In the genomic region with DNA sequence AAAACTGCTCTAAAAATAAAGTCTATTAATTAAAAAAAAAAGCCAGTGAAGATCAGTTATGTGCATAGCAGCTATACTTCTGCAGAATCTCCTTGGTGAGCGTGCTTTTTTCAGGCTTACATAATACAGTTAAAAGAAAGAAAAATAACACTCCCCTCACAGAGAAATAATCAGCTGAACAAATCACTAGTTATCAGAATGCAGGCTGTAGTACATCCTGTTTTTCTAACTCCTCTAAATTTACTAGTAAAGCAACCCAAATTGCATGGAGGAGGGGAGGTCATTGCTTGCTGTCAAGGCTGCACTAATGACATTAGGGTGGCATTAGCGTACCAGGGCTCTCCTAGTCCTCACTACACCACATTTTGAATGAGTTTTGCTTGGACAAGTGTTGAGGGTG, we compare ENCODE assay signal across 29 cellular contexts.
"Had no signal": no experiment of that assay in that cellular context is flagged by ENCODE, and none has a peak within 500 bp of the region (broad histone marks: within the 10 kb centered on the region; RNA-seq: fewer than 3 reads in every experiment).

No MANE protein-coding gene starts in this region.

- H3K27ac Mint-ChIP-seq: activated B cell treated with CpG ODN at 0.5 μM for 24 hours; activated naive CD8-positive, alpha-beta T cell treated with anti-CD3 and anti-CD28 coated beads, Interleukin-2, amount 10 ng/mL, durations not matched to agents 7 days and 5 days; activated T-helper 2 cell treated with anti-CD3 and anti-CD28 coated beads, Interferon-gamma antibody, Interleukin-2, Interleukin-4, amounts not matched to agents 10 μg/mL and 5 μg/mL and 100 μg/mL, durations not matched to agents 14 hours and 24 hours and 36 hours; natural killer cell treated with Interleukin-12 subunit alpha and Interleukin-12 subunit beta and Interleukin-15 and Interleukin-18, amount 100 ng/mL, for 72 hours; T-helper 2 cell treated with Interferon-gamma antibody and Interleukin-4, amounts not matched to agents 5 μg/mL and 100 μg/mL, for 36 hours had no signal

- H3K36me3 Mint-ChIP-seq: activated naive CD8-positive, alpha-beta T cell treated with anti-CD3 and anti-CD28 coated beads, Interleukin-2, amount 10 ng/mL, durations not matched to agents 7 days and 5 days; natural killer cell treated with Interleukin-12 subunit alpha and Interleukin-12 subunit beta and Interleukin-15 and Interleukin-18, amount 100 ng/mL, for 72 hours had no signal

- H3K4me1 Mint-ChIP-seq: activated B cell treated with CpG ODN at 0.5 μM for 24 hours had no signal

- H3K4me1 ChIP-seq: breast epithelium, colonic mucosa, pancreas, upper lobe of left lung had no signal

- H3K27ac ChIP-seq: breast epithelium, colonic mucosa, epithelial cell of prostate, heart right ventricle, neutrophil, pancreas, psoas muscle, right atrium auricular region, thoracic aorta, upper lobe of left lung had no signal

- DNase-seq: activated B cell treated with CpG ODN at 0.5 μM for 24 hours; activated CD4-positive, alpha-beta T cell treated with anti-CD3 and anti-CD28 coated beads for 36 hours; activated CD4-positive, alpha-beta T cell treated with anti-CD3 and anti-CD28 coated beads, Interleukin-2, amount 50 U/mL, for 4 hours; activated CD8-positive, alpha-beta memory T cell treated with anti-CD3 and anti-CD28 coated beads for 24 hours; activated CD8-positive, alpha-beta memory T cell treated with anti-CD3 and anti-CD28 coated beads, Interleukin-2, amount 50 U/mL, for 4 hours; activated naive CD4-positive, alpha-beta T cell; activated naive CD8-positive, alpha-beta T cell treated with anti-CD3 and anti-CD28 coated beads, Interleukin-2, amount 10 ng/mL, durations not matched to agents 7 days and 5 days; activated T-cell treated with anti-CD3 and anti-CD28 coated beads, Interleukin-2, amount 50 U/mL, for 4 hours; amniotic stem cell; colonic mucosa; dorsolateral prefrontal cortex; heart right ventricle; kidney; midbrain; pancreas; psoas muscle; stimulated activated CD4-positive, alpha-beta T cell treated with anti-CD3 and anti-CD28 coated beads, Interleukin-4, amount 100 ng/mL, for 24 hours; stimulated activated naive CD4-positive, alpha-beta T cell treated with Interleukin-2 at 50 U/mL for 16 hours had no signal

- H3K27me3 ChIP-seq: breast epithelium, colonic mucosa, dorsolateral prefrontal cortex, heart right ventricle, neutrophil, pancreas, right atrium auricular region, upper lobe of left lung had no signal

- H3K9me3 Mint-ChIP-seq: activated B cell treated with CpG ODN at 0.5 μM for 24 hours; activated T-cell treated with anti-CD3 and anti-CD28 coated beads, Interleukin-2, amount 50 U/mL, for 4 hours; T-helper 2 cell treated with Interferon-gamma antibody and Interleukin-4, amounts not matched to agents 5 μg/mL and 100 μg/mL, for 36 hours had no signal

- FAIRE-seq: kidney, pancreas, TTC549 had no signal

- H3K36me3 ChIP-seq: breast epithelium, colonic mucosa, heart right ventricle, neutrophil, pancreas, right atrium auricular region, thoracic aorta, upper lobe of left lung had no signal

- ATAC-seq: activated CD4-positive, alpha-beta T cell treated with anti-CD3 and anti-CD28 coated beads for 36 hours; activated T-cell treated with anti-CD3 and anti-CD28 coated beads, Interleukin-2, amount 50 U/mL, for 4 hours; left lobe of liver; natural killer cell treated with Interleukin-12 subunit alpha and Interleukin-12 subunit beta and Interleukin-15 and Interleukin-18, amount 100 ng/mL, for 72 hours; pancreas; psoas muscle had no signal

- H3K4me3 ChIP-seq: breast epithelium, colonic mucosa, dorsolateral prefrontal cortex, heart right ventricle, pancreas, psoas muscle, right atrium auricular region, thoracic aorta had no signal

- H3K27me3 Mint-ChIP-seq: activated B cell treated with CpG ODN at 0.5 μM for 24 hours; activated CD4-positive, alpha-beta T cell treated with anti-CD3 and anti-CD28 coated beads for 36 hours; activated naive CD8-positive, alpha-beta T cell treated with anti-CD3 and anti-CD28 coated beads, Interleukin-2, amount 10 ng/mL, durations not matched to agents 7 days and 5 days had no signal

- H3K4me3 Mint-ChIP-seq: activated B cell treated with CpG ODN at 0.5 μM for 24 hours; activated CD4-positive, alpha-beta T cell treated with anti-CD3 and anti-CD28 coated beads for 36 hours; activated naive CD8-positive, alpha-beta T cell treated with anti-CD3 and anti-CD28 coated beads, Interleukin-2, amount 10 ng/mL, durations not matched to agents 7 days and 5 days; activated T-cell treated with anti-CD3 and anti-CD28 coated beads, Interleukin-2, amount 50 U/mL, for 4 hours; natural killer cell treated with Interleukin-12 subunit alpha and Interleukin-12 subunit beta and Interleukin-15 and Interleukin-18, amount 100 ng/mL, for 72 hours; T-helper 2 cell treated with Interferon-gamma antibody and Interleukin-4, amounts not matched to agents 5 μg/mL and 100 μg/mL, for 36 hours had no signal

- H3K9me3 ChIP-seq: breast epithelium, colonic mucosa, heart right ventricle, neutrophil, pancreas, psoas muscle, right atrium auricular region, thoracic aorta, upper lobe of left lung had no signal
